25 cellular contexts compared by ENCODE assay signal in genomic region chr12:93753838-93754429, GRCh38.
"Had no signal": no experiment of that assay in that cellular context is flagged by ENCODE, and none has a peak within 500 bp of the region (broad histone marks: within the 10 kb centered on the region; RNA-seq: fewer than 3 reads in every experiment).

No MANE protein-coding gene starts in this region.

- H3K27me3 ChIP-seq: dorsolateral prefrontal cortex, esophagus squamous epithelium, gastrocnemius medialis, heart left ventricle, left lung had no signal

- H3K4me3 Mint-ChIP-seq: mesothelial cell of epicardium, naive B cell had no signal

- DNase-seq: dermis blood vessel endothelial cell; dorsolateral prefrontal cortex; effector CD4-positive, alpha-beta T cell; effector memory CD4-positive, alpha-beta T cell; esophagus squamous epithelium; foreskin fibroblast; foreskin melanocyte; gastrocnemius medialis; heart left ventricle; hippocampal formation; left cardiac atrium; left lung; left ventricle myocardium superior; lower lobe of right lung; mesenchymal stem cell; mucosa of descending colon; naive B cell had no signal

- H3K27ac ChIP-seq: coronary artery, dorsolateral prefrontal cortex, epithelial cell of prostate, esophagus squamous epithelium, gastrocnemius medialis, heart left ventricle, left lung, lower lobe of right lung had no signal

- H3K36me3 ChIP-seq: esophagus squamous epithelium, gastrocnemius medialis, heart left ventricle, left lung, lower lobe of right lung had no signal

- H3K27ac Mint-ChIP-seq: mesothelial cell of epicardium had no signal

- ATAC-seq: esophagus mucosa, gastrocnemius medialis, heart left ventricle, left cardiac atrium, left lung, left ventricle myocardium superior, lower lobe of right lung, mucosa of descending colon had no signal

- H3K9me3 ChIP-seq: gastrocnemius medialis had no signal

- FAIRE-seq: colon, endometrium, islet of Langerhans, keratinocyte had no signal

- H3K4me3 ChIP-seq: coronary artery, dorsolateral prefrontal cortex, esophagus squamous epithelium, gastrocnemius medialis, heart left ventricle, left lung, lower lobe of right lung, mucosa of descending colon had no signal

- H3K27me3 Mint-ChIP-seq: naive B cell had no signal
